ENCODE assay signal across 1 cellular context in the genomic region with DNA sequence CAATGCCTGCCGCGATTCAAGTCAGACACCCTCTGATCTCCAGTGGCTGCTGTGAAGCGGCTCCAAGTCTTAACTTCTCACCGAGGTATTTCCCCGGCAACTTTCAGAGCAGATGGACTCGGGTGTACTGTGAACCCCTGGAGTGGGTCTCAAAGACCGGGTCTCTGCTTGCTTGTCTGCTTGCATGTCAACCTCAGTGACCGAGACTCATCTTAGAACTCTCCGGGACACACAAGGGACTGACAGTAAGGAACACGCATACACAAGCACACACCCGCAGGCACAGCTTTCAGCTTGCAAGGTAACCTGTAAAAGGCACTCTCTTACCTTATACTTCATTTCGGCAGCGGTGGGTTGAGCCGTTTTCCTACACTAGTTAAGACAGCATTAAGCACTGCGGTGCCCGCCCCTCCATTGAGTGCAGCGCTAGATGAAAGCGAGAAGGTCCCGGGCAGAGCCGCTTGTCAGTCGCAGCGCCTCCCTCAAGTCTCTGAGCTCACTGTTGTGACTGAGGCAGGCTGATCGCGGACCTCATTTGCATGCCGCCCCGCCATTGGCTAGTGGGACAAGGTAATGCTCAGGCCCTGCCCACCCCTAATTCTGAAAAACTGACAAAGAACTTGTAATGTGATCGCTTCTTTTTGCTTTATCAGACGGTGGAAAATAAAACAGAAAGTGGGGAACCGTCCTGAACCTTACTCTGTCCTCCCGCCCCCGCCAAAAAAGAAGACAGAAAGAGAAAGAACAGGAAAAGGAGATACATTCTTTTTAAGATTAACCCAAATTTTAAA.
TF ChIP-seq lines count a peak whose summit lies in the region.

TSS of gene NEDD9 (minus strand) at position 492 of the 791 bp plus-strand sequence. CDS start at position 339, 153 bp downstream.

TF ChIP-seq in HCT116, 20 proteins besides CTCF, POLR2A, EP300 and RAD21 (continued from another document):
- TF ChIP-seq JUND (IDR thresholded peaks at IDR 0.05) (no peak), SRF (IDR thresholded peaks at IDR 0.05; ENCODE audit: low read depth) (no peak), FOSL1 (IDR thresholded peaks at IDR 0.05; ENCODE audit: low read depth) (no peak), SIN3A (IDR thresholded peaks at IDR 0.05; ENCODE audit: low read depth) (0 out of 2 replicates have a peak, but pooled peaks have one; percentile 33)
- TF ChIP-seq, protein P1, sequence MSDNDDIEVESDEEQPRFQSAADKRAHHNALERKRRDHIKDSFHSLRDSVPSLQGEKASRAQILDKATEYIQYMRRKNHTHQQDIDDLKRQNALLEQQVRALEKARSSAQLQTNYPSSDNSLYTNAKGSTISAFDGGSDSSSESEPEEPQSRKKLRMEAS (IDR thresholded peaks at IDR 0.05) = no peak
